In the genomic region with DNA sequence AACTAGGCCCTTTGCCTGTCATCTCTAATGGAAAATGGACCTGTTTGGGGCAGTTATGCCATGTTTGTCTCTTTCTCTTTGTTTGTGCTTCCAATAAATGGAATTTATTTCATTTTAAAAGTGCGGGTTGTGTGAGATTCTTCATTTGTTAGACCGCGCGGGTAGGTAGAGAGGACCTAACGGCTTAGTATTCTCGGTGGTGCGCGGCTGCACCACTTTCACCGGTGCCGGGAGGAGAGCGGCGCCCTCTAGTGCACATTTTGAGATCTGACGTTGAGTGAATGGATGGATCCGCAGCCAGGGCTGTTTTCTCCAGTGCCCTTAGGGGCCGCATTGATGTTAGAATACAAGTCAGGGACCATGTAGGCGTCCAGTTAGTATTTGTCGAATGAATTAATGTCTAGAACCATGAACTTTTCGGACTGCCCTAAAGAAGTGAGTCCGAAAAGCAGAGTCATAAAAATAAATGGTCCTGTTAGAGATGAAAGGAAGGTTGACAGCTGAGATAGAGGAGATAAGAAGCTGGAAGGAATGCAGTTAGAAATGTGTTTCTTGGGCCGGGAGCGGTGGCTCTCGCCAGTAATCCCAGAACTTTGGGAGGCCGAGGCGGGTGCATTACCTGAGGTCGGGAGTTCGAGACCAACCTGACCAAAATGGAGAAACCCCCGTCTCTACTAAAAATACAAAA, we compare ENCODE assay signal across 1 cellular context.
TF ChIP-seq lines count a peak whose summit lies in the region.

No MANE protein-coding gene starts in this region.

TF ChIP-seq in K562, 482 proteins besides CTCF, POLR2A, EP300 and RAD21 (continued from another document):
- TF ChIP-seq, protein P1, sequence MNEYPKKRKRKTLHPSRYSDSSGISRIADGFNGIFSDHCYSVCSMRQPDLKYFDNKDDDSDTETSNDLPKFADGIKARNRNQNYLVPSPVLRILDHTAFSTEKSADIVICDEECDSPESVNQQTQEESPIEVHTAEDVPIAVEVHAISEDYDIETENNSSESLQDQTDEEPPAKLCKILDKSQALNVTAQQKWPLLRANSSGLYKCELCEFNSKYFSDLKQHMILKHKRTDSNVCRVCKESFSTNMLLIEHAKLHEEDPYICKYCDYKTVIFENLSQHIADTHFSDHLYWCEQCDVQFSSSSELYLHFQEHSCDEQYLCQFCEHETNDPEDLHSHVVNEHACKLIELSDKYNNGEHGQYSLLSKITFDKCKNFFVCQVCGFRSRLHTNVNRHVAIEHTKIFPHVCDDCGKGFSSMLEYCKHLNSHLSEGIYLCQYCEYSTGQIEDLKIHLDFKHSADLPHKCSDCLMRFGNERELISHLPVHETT (CRISPR knock-in tag; conservative IDR thresholded peaks at IDR 0.05 in 1 of 2, IDR thresholded peaks at IDR 0.05 in 1 of 2): no peak
- TF ChIP-seq NR2C2 (CRISPR knock-in tag; IDR thresholded peaks at IDR 0.05) (peak; percentile 36; the same call in 1 of the 2 replicates), NR2C2 (tag; IDR thresholded peaks at IDR 0.05) (peak; percentile 67; the same call in 1 of the 2 replicates), POLR2G (IDR thresholded peaks at IDR 0.05; ENCODE audit: low read depth, low read length) (no peak), CXXC5 (CRISPR knock-in tag; IDR thresholded peaks at IDR 0.05) (peak; percentile 50), MEIS2 (IDR thresholded peaks at IDR 0.05; ENCODE audit: partially characterized antibody) (peak; percentile 58), GATAD2A (IDR thresholded peaks at IDR 0.05) (0 out of 2 replicates have a peak, but pooled peaks have one; percentile 13), TEAD1 (CRISPR knock-in tag; IDR thresholded peaks at IDR 0.05) (peak; percentile 50 to 61; a peak in 2 of 4 replicates), CREB1 (IDR thresholded peaks at IDR 0.05) (peak; percentile 64), CREB1 (CRISPR knock-in tag; IDR thresholded peaks at IDR 0.05) (peak; percentile 77), SRSF1 (IDR thresholded peaks at IDR 0.05; ENCODE audit: low read depth, low read length) (no peak), BHLHE40 (IDR thresholded peaks at IDR 0.05; ENCODE audit: low read length) (peak; percentile 25; the same call in 1 of the 2 replicates), ARNT (IDR thresholded peaks at IDR 0.05) (peak in 1 of 2 experiments; percentile 85; a peak in 2 of 4 replicates), MAZ (CRISPR knock-in tag; conservative IDR thresholded peaks at IDR 0.05 in 1 of 2, IDR thresholded peaks at IDR 0.05 in 1 of 2) (peak; percentile 22 to 59; a peak in 2 of 4 replicates), NEUROD1 (IDR thresholded peaks at IDR 0.05; ENCODE audit: borderline replicate concordance, low read depth, low read length, partially characterized antibody) (peak; percentile 60), ZKSCAN1 (IDR thresholded peaks at IDR 0.05; ENCODE audit: low read depth, low read length) (peak; percentile 75), TCF7L2 (IDR thresholded peaks at IDR 0.05; ENCODE audit: low read depth, low read length) (peak; percentile 16; the same call in 1 of the 2 replicates), RB1 (IDR thresholded peaks at IDR 0.05; ENCODE audit: low read depth) (peak; percentile 93), ZNF384 (IDR thresholded peaks at IDR 0.05; ENCODE audit: low read depth, low read length) (peak; percentile 58), ZNF253 (CRISPR knock-in tag; conservative IDR thresholded peaks at IDR 0.05) (no peak), ATF7 (IDR thresholded peaks at IDR 0.05) (peak; percentile 80), FOXM1 (IDR thresholded peaks at IDR 0.05; ENCODE audit: low read depth) (peak; percentile 63), FOXM1 (CRISPR knock-in tag; IDR thresholded peaks at IDR 0.05; ENCODE audit: low read depth) (no peak), DACH1 (IDR thresholded peaks at IDR 0.05; ENCODE audit: partially characterized antibody) (no peak)
- TF ChIP-seq, protein P2, sequence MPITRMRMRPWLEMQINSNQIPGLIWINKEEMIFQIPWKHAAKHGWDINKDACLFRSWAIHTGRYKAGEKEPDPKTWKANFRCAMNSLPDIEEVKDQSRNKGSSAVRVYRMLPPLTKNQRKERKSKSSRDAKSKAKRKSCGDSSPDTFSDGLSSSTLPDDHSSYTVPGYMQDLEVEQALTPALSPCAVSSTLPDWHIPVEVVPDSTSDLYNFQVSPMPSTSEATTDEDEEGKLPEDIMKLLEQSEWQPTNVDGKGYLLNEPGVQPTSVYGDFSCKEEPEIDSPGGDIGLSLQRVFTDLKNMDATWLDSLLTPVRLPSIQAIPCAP (CRISPR knock-in tag; IDR thresholded peaks at IDR 0.05; ENCODE audit: borderline replicate concordance): no peak
- TF ChIP-seq, protein P3, sequence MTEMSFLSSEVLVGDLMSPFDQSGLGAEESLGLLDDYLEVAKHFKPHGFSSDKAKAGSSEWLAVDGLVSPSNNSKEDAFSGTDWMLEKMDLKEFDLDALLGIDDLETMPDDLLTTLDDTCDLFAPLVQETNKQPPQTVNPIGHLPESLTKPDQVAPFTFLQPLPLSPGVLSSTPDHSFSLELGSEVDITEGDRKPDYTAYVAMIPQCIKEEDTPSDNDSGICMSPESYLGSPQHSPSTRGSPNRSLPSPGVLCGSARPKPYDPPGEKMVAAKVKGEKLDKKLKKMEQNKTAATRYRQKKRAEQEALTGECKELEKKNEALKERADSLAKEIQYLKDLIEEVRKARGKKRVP (CRISPR knock-in tag; IDR thresholded peaks at IDR 0.05): peak; percentile 13; the same call in 1 of the 2 replicates
- TF ChIP-seq, protein P4, sequence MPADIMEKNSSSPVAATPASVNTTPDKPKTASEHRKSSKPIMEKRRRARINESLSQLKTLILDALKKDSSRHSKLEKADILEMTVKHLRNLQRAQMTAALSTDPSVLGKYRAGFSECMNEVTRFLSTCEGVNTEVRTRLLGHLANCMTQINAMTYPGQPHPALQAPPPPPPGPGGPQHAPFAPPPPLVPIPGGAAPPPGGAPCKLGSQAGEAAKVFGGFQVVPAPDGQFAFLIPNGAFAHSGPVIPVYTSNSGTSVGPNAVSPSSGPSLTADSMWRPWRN (IDR thresholded peaks at IDR 0.05; ENCODE audit: low read depth): no peak
- TF ChIP-seq, protein P5, sequence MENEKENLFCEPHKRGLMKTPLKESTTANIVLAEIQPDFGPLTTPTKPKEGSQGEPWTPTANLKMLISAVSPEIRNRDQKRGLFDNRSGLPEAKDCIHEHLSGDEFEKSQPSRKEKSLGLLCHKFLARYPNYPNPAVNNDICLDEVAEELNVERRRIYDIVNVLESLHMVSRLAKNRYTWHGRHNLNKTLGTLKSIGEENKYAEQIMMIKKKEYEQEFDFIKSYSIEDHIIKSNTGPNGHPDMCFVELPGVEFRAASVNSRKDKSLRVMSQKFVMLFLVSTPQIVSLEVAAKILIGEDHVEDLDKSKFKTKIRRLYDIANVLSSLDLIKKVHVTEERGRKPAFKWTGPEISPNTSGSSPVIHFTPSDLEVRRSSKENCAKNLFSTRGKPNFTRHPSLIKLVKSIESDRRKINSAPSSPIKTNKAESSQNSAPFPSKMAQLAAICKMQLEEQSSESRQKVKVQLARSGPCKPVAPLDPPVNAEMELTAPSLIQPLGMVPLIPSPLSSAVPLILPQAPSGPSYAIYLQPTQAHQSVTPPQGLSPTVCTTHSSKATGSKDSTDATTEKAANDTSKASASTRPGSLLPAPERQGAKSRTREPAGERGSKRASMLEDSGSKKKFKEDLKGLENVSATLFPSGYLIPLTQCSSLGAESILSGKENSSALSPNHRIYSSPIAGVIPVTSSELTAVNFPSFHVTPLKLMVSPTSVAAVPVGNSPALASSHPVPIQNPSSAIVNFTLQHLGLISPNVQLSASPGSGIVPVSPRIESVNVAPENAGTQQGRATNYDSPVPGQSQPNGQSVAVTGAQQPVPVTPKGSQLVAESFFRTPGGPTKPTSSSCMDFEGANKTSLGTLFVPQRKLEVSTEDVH (IDR thresholded peaks at IDR 0.05; ENCODE audit: low read depth, partially characterized antibody): peak; percentile 54
- TF ChIP-seq, protein P6, sequence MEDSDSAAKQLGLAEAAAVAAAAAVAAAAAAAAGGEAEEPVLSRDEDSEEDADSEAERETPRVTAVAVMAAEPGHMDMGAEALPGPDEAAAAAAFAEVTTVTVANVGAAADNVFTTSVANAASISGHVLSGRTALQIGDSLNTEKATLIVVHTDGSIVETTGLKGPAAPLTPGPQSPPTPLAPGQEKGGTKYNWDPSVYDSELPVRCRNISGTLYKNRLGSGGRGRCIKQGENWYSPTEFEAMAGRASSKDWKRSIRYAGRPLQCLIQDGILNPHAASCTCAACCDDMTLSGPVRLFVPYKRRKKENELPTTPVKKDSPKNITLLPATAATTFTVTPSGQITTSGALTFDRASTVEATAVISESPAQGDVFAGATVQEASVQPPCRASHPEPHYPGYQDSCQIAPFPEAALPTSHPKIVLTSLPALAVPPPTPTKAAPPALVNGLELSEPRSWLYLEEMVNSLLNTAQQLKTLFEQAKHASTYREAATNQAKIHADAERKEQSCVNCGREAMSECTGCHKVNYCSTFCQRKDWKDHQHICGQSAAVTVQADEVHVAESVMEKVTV (CRISPR knock-in tag; IDR thresholded peaks at IDR 0.05): peak; percentile 97
- TF ChIP-seq, protein P7, sequence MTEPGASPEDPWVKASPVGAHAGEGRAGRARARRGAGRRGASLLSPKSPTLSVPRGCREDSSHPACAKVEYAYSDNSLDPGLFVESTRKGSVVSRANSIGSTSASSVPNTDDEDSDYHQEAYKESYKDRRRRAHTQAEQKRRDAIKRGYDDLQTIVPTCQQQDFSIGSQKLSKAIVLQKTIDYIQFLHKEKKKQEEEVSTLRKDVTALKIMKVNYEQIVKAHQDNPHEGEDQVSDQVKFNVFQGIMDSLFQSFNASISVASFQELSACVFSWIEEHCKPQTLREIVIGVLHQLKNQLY (CRISPR knock-in tag; conservative IDR thresholded peaks at IDR 0.05): no peak
- TF ChIP-seq, protein P8, sequence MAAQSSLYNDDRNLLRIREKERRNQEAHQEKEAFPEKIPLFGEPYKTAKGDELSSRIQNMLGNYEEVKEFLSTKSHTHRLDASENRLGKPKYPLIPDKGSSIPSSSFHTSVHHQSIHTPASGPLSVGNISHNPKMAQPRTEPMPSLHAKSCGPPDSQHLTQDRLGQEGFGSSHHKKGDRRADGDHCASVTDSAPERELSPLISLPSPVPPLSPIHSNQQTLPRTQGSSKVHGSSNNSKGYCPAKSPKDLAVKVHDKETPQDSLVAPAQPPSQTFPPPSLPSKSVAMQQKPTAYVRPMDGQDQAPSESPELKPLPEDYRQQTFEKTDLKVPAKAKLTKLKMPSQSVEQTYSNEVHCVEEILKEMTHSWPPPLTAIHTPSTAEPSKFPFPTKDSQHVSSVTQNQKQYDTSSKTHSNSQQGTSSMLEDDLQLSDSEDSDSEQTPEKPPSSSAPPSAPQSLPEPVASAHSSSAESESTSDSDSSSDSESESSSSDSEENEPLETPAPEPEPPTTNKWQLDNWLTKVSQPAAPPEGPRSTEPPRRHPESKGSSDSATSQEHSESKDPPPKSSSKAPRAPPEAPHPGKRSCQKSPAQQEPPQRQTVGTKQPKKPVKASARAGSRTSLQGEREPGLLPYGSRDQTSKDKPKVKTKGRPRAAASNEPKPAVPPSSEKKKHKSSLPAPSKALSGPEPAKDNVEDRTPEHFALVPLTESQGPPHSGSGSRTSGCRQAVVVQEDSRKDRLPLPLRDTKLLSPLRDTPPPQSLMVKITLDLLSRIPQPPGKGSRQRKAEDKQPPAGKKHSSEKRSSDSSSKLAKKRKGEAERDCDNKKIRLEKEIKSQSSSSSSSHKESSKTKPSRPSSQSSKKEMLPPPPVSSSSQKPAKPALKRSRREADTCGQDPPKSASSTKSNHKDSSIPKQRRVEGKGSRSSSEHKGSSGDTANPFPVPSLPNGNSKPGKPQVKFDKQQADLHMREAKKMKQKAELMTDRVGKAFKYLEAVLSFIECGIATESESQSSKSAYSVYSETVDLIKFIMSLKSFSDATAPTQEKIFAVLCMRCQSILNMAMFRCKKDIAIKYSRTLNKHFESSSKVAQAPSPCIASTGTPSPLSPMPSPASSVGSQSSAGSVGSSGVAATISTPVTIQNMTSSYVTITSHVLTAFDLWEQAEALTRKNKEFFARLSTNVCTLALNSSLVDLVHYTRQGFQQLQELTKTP (IDR thresholded peaks at IDR 0.05; ENCODE audit: low read depth in 1 of 2, partially characterized antibody in 2 of 2): peak in 1 of 2 experiments; percentile 17
- TF ChIP-seq, protein P9, sequence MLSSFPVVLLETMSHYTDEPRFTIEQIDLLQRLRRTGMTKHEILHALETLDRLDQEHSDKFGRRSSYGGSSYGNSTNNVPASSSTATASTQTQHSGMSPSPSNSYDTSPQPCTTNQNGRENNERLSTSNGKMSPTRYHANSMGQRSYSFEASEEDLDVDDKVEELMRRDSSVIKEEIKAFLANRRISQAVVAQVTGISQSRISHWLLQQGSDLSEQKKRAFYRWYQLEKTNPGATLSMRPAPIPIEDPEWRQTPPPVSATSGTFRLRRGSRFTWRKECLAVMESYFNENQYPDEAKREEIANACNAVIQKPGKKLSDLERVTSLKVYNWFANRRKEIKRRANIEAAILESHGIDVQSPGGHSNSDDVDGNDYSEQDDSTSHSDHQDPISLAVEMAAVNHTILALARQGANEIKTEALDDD (IDR thresholded peaks at IDR 0.05): peak; percentile 82
- TF ChIP-seq, protein P10, sequence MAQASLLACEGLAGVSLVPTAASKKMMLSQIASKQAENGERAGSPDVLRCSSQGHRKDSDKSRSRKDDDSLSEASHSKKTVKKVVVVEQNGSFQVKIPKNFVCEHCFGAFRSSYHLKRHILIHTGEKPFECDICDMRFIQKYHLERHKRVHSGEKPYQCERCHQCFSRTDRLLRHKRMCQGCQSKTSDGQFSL (CRISPR knock-in tag; IDR thresholded peaks at IDR 0.05): peak; percentile 14; the same call in 1 of the 2 replicates
- TF ChIP-seq, protein P10 (tag; IDR thresholded peaks at IDR 0.05): no peak
- TF ChIP-seq, protein P11, sequence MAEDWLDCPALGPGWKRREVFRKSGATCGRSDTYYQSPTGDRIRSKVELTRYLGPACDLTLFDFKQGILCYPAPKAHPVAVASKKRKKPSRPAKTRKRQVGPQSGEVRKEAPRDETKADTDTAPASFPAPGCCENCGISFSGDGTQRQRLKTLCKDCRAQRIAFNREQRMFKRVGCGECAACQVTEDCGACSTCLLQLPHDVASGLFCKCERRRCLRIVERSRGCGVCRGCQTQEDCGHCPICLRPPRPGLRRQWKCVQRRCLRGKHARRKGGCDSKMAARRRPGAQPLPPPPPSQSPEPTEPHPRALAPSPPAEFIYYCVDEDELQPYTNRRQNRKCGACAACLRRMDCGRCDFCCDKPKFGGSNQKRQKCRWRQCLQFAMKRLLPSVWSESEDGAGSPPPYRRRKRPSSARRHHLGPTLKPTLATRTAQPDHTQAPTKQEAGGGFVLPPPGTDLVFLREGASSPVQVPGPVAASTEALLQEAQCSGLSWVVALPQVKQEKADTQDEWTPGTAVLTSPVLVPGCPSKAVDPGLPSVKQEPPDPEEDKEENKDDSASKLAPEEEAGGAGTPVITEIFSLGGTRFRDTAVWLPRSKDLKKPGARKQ (CRISPR knock-in tag; IDR thresholded peaks at IDR 0.05): peak; percentile 97
TF ChIP-seq in K562: peak in this region for 87.
